Comparison of ENCODE assay signal across 1 cellular context in the genomic region with DNA sequence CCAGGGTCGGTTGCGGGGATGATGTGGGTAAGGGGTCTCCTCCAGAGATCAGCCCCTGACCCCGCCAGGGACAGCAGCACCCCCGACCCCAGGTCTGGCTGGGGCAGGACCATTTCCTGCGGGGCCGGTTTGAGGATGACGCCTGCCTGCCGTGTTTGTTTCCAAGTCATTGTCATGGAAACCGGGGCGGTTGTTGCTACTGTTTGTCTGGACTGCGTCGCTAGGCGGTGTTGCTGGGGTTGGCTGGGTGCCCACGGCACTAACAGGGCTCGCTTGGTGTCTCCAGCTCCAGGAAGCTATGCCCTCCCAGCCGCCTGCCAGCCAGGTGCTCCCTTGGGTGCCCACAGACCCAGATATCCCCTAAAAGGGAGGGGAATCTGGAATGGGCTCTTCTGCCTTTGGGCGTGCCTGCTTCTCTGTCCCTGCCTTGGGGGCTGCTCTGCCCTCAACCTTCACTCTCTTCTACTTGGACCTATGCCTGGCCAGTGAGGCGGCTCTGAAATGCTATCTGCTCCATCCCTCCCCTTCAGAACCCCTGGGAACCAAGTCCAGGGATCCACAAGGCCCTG.
TF ChIP-seq lines count a peak whose summit lies in the region.

No MANE protein-coding gene starts in this region.

TF ChIP-seq in SK-N-SH, 30 proteins besides CTCF, POLR2A, EP300 and RAD21:
- peak; percentile 15; the same call in 1 of the 2 replicates for TF ChIP-seq TCF12 (IDR thresholded peaks at IDR 0.05)
- no peak for TF ChIP-seq GATA2 (CRISPR knock-in tag; IDR thresholded peaks at IDR 0.05)
- no peak for TF ChIP-seq FOXM1 (IDR thresholded peaks at IDR 0.05; ENCODE audit: low read depth)
- no peak for TF ChIP-seq RXRA (IDR thresholded peaks at IDR 0.05; ENCODE audit: borderline replicate concordance, low read depth)
- TF ChIP-seq, protein P1, sequence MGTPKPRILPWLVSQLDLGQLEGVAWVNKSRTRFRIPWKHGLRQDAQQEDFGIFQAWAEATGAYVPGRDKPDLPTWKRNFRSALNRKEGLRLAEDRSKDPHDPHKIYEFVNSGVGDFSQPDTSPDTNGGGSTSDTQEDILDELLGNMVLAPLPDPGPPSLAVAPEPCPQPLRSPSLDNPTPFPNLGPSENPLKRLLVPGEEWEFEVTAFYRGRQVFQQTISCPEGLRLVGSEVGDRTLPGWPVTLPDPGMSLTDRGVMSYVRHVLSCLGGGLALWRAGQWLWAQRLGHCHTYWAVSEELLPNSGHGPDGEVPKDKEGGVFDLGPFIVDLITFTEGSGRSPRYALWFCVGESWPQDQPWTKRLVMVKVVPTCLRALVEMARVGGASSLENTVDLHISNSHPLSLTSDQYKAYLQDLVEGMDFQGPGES (IDR thresholded peaks at IDR 0.05; ENCODE audit: low read depth, low read length), result no peak
- no peak for TF ChIP-seq NRF1 (IDR thresholded peaks at IDR 0.05; ENCODE audit: low read depth, low read length)
- TF ChIP-seq USF2 (IDR thresholded peaks at IDR 0.05; ENCODE audit: borderline replicate concordance, low read depth, low read length), result no peak
- no peak for TF ChIP-seq EZH2phosphoT487 (IDR thresholded peaks at IDR 0.05; ENCODE audit: borderline replicate concordance, low read depth)
- TF ChIP-seq POLR2AphosphoS5 (IDR thresholded peaks at IDR 0.05; ENCODE audit: low read depth, low read length), result no peak
- no peak for TF ChIP-seq TAF1 (IDR thresholded peaks at IDR 0.05; ENCODE audit: borderline replicate concordance, low read depth, low read length)
- TF ChIP-seq, protein P2, sequence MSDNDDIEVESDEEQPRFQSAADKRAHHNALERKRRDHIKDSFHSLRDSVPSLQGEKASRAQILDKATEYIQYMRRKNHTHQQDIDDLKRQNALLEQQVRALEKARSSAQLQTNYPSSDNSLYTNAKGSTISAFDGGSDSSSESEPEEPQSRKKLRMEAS (IDR thresholded peaks at IDR 0.05; ENCODE audit: low read depth), result no peak
- TF ChIP-seq RFX5 (IDR thresholded peaks at IDR 0.05; ENCODE audit: low read length), result no peak; the same call in 1 of the 2 replicates
- TF ChIP-seq JUND (IDR thresholded peaks at IDR 0.05), result no peak
- no peak for TF ChIP-seq ELF1 (IDR thresholded peaks at IDR 0.05)
- no peak for TF ChIP-seq GABPA (IDR thresholded peaks at IDR 0.05; ENCODE audit: low read depth)
- peak; percentile 92 for TF ChIP-seq NFIC (IDR thresholded peaks at IDR 0.05; ENCODE audit: borderline replicate concordance)
- TF ChIP-seq, protein P3, sequence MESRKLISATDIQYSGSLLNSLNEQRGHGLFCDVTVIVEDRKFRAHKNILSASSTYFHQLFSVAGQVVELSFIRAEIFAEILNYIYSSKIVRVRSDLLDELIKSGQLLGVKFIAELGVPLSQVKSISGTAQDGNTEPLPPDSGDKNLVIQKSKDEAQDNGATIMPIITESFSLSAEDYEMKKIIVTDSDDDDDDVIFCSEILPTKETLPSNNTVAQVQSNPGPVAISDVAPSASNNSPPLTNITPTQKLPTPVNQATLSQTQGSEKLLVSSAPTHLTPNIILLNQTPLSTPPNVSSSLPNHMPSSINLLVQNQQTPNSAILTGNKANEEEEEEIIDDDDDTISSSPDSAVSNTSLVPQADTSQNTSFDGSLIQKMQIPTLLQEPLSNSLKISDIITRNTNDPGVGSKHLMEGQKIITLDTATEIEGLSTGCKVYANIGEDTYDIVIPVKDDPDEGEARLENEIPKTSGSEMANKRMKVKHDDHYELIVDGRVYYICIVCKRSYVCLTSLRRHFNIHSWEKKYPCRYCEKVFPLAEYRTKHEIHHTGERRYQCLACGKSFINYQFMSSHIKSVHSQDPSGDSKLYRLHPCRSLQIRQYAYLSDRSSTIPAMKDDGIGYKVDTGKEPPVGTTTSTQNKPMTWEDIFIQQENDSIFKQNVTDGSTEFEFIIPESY (IDR thresholded peaks at IDR 0.05; ENCODE audit: borderline replicate concordance, low read depth), result no peak
- TF ChIP-seq FOXJ3 (CRISPR knock-in tag; IDR thresholded peaks at IDR 0.05), result peak; percentile 77; the same call in 1 of the 2 replicates
- peak; percentile 87 for TF ChIP-seq MXI1 (IDR thresholded peaks at IDR 0.05; ENCODE audit: low read depth, low read length)
- 0 out of 2 replicates have a peak, but pooled peaks have one; percentile 52 for TF ChIP-seq SIN3A (IDR thresholded peaks at IDR 0.05; ENCODE audit: borderline replicate concordance, low read depth, low read length)
- TF ChIP-seq CHD2 (IDR thresholded peaks at IDR 0.05; ENCODE audit: low read length, partially characterized antibody), result no peak
- no peak for TF ChIP-seq YY1 (IDR thresholded peaks at IDR 0.05; ENCODE audit: low read depth)
- TF ChIP-seq, protein P4, sequence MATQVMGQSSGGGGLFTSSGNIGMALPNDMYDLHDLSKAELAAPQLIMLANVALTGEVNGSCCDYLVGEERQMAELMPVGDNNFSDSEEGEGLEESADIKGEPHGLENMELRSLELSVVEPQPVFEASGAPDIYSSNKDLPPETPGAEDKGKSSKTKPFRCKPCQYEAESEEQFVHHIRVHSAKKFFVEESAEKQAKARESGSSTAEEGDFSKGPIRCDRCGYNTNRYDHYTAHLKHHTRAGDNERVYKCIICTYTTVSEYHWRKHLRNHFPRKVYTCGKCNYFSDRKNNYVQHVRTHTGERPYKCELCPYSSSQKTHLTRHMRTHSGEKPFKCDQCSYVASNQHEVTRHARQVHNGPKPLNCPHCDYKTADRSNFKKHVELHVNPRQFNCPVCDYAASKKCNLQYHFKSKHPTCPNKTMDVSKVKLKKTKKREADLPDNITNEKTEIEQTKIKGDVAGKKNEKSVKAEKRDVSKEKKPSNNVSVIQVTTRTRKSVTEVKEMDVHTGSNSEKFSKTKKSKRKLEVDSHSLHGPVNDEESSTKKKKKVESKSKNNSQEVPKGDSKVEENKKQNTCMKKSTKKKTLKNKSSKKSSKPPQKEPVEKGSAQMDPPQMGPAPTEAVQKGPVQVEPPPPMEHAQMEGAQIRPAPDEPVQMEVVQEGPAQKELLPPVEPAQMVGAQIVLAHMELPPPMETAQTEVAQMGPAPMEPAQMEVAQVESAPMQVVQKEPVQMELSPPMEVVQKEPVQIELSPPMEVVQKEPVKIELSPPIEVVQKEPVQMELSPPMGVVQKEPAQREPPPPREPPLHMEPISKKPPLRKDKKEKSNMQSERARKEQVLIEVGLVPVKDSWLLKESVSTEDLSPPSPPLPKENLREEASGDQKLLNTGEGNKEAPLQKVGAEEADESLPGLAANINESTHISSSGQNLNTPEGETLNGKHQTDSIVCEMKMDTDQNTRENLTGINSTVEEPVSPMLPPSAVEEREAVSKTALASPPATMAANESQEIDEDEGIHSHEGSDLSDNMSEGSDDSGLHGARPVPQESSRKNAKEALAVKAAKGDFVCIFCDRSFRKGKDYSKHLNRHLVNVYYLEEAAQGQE (IDR thresholded peaks at IDR 0.05; ENCODE audit: low read depth, low read length), result no peak
- no peak for TF ChIP-seq FOSL2 (IDR thresholded peaks at IDR 0.05; ENCODE audit: borderline replicate concordance, low read depth)
- no peak for TF ChIP-seq RCOR1 (IDR thresholded peaks at IDR 0.05; ENCODE audit: low read length)
- TF ChIP-seq, protein P5, sequence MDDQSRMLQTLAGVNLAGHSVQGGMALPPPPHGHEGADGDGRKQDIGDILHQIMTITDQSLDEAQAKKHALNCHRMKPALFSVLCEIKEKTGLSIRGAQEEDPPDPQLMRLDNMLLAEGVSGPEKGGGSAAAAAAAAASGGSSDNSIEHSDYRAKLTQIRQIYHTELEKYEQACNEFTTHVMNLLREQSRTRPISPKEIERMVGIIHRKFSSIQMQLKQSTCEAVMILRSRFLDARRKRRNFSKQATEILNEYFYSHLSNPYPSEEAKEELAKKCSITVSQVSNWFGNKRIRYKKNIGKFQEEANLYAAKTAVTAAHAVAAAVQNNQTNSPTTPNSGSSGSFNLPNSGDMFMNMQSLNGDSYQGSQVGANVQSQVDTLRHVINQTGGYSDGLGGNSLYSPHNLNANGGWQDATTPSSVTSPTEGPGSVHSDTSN (IDR thresholded peaks at IDR 0.05), result peak; percentile 29; the same call in 1 of the 2 replicates
